Comparison of ENCODE assay signal across 1 cellular context in genomic region chr14:52272375-52272774, GRCh38.
TF ChIP-seq lines count a peak whose summit lies in the region.

No MANE protein-coding gene starts in this region.

TF ChIP-seq in IMR-90, 13 proteins besides CTCF, POLR2A, EP300 and RAD21 (continued from another document):
- no peak for TF ChIP-seq CHD1 (IDR thresholded peaks at IDR 0.05; ENCODE audit: low read depth, low read length)
